Comparison of ENCODE assay signal across 11 cellular contexts in the genomic region with DNA sequence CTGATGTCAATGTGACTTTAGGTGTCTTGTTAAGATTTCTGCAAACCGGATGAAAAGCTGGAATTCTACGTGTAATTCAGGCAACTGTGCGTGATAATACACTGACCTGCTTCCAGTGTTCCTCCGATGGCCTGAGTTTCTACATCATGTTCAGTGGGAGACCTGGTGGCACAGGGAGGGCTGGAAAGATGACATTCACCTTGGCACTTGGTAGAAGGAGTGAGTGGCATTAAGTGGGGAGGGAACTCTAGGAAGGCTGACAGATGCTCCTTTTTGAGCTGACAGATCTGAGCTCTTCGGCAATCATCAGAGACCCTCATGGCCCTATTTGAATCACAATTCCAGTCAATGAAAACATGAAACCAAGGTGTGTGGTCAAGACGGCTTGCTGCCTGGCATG.
"Had no signal": no experiment of that assay in that cellular context is flagged by ENCODE, and none has a peak within 500 bp of the region (broad histone marks: within the 10 kb centered on the region; RNA-seq: fewer than 3 reads in every experiment).

No MANE protein-coding gene starts in this region.

- DNase-seq: GM23248, GOT3, H7, H9, HCEC 1CT, HFFc6 had no signal

- H3K4me3 ChIP-seq: GM23248, GM23338, HAP-1 had no signal

- FAIRE-seq: H1, H54 had no signal

- ATAC-seq: GM23338, HCT116 had no signal

- H3K36me3 ChIP-seq: HAP-1 had no signal
